ENCODE assay signal across 8 cellular contexts in genomic region chr17:7858487-7858832, GRCh38.
DNase-seq lines count a peak whose midpoint lies in the region; ATAC-seq and TF ChIP-seq lines count a peak whose summit lies in the region.

No MANE protein-coding gene starts in this region.

- DNase-seq in NCI-H1694 treated with DMSO at 0.1 percent for 48 hours (lab: John Stamatoyannopoulos, UW) (peak; percentile 13), NCI-H1694 (lab: John Stamatoyannopoulos, UW) (no peak), NCI-H510A treated with DMSO at 0.1 percent for 48 hours (lab: John Stamatoyannopoulos, UW) (peak; percentile 19), astrocyte of the cerebellum (ENCODE audit: low read depth) (no peak), iPS-NIHi7 (ENCODE audit: extremely low spot score) (peak; percentile 61), NCI-H187 treated with DMSO at 0.1 percent for 48 hours (lab: John Stamatoyannopoulos, UW) (no peak)
- peak; percentile 38 to 41 for DNase-seq in stimulated activated CD4-positive, alpha-beta T cell treated with anti-CD3 and anti-CD28 coated beads, Interleukin-4, amount 100 ng/mL, for 4 hours

- in situ Hi-C loops in astrocyte of the cerebellum (cut with HindIII; ENCODE audit: low sequenced_read_pairs): no loop called here

- peak; percentile 57 for TF ChIP-seq CTCF in astrocyte of the cerebellum (IDR thresholded peaks at IDR 0.05; ENCODE audit: low read depth, low read length, missing control alignments)

- peak overlapping the region; percentile 56 for H3K4me3 ChIP-seq in astrocyte of the cerebellum (ENCODE audit: low read depth, low read length)

- ATAC-seq in HG02623 (IDR thresholded peaks at IDR 0.05; ENCODE audit: unreplicated experiment): no peak

Comparison
In these comparisons a context has a peak if more than half of its experiments do, and no peak if none do; other contexts are left out.
1. DNase-seq: peak in NCI-H1694 treated with DMSO at 0.1 percent for 48 hours (single experiment), NCI-H510A treated with DMSO at 0.1 percent for 48 hours (single experiment), iPS-NIHi7 (single experiment) and stimulated activated CD4-positive, alpha-beta T cell treated with anti-CD3 and anti-CD28 coated beads, Interleukin-4, amount 100 ng/mL, for 4 hours (2 of 2); none in NCI-H1694 (single experiment), astrocyte of the cerebellum (single experiment) and NCI-H187 treated with DMSO at 0.1 percent for 48 hours (single experiment).